Comparison of ENCODE assay signal across 1 cellular context in the genomic region with DNA sequence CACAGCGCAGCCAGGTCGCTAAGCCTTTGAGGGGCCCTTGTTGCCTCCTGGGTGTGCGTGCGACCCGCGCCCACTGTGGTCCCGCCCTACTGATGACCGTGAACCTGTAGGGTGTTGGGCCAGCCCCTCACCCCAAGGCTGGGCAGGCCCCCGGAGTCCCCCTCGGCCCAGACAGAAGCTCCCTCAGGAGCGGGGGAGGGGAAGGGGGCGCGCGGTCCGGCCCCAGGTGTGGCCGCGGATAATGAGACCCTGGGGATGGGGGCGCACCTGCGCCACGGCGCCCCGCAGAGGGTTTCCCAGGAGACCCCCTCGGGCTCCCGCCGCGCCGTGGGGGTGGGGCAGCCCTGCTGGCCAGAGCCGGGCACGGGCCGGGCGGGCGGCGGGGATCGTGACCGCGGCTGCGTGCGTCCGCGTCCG.
TF ChIP-seq lines count a peak whose summit lies in the region.

No MANE protein-coding gene starts in this region.

TF ChIP-seq in GM23338, 12 proteins besides CTCF, POLR2A, EP300 and RAD21 (continued from another document):
- TF ChIP-seq, protein P1, sequence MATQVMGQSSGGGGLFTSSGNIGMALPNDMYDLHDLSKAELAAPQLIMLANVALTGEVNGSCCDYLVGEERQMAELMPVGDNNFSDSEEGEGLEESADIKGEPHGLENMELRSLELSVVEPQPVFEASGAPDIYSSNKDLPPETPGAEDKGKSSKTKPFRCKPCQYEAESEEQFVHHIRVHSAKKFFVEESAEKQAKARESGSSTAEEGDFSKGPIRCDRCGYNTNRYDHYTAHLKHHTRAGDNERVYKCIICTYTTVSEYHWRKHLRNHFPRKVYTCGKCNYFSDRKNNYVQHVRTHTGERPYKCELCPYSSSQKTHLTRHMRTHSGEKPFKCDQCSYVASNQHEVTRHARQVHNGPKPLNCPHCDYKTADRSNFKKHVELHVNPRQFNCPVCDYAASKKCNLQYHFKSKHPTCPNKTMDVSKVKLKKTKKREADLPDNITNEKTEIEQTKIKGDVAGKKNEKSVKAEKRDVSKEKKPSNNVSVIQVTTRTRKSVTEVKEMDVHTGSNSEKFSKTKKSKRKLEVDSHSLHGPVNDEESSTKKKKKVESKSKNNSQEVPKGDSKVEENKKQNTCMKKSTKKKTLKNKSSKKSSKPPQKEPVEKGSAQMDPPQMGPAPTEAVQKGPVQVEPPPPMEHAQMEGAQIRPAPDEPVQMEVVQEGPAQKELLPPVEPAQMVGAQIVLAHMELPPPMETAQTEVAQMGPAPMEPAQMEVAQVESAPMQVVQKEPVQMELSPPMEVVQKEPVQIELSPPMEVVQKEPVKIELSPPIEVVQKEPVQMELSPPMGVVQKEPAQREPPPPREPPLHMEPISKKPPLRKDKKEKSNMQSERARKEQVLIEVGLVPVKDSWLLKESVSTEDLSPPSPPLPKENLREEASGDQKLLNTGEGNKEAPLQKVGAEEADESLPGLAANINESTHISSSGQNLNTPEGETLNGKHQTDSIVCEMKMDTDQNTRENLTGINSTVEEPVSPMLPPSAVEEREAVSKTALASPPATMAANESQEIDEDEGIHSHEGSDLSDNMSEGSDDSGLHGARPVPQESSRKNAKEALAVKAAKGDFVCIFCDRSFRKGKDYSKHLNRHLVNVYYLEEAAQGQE (IDR thresholded peaks at IDR 0.05; ENCODE audit: unreplicated experiment), result no peak
- TF ChIP-seq STAT1 (IDR thresholded peaks at IDR 0.05; ENCODE audit: unreplicated experiment) (no peak), ZNF331 (CRISPR knock-in tag; IDR thresholded peaks at IDR 0.05; ENCODE audit: low read depth) (no peak), POLR2AphosphoS5 (IDR thresholded peaks at IDR 0.05; ENCODE audit: low read depth) (no peak), CREB1 (CRISPR knock-in tag; IDR thresholded peaks at IDR 0.05; ENCODE audit: low read depth) (no peak), ZNF114 (CRISPR knock-in tag; IDR thresholded peaks at IDR 0.05) (no peak), EZH2 (IDR thresholded peaks at IDR 0.05; ENCODE audit: low read depth, unreplicated experiment) (no peak)
- TF ChIP-seq, protein P2, sequence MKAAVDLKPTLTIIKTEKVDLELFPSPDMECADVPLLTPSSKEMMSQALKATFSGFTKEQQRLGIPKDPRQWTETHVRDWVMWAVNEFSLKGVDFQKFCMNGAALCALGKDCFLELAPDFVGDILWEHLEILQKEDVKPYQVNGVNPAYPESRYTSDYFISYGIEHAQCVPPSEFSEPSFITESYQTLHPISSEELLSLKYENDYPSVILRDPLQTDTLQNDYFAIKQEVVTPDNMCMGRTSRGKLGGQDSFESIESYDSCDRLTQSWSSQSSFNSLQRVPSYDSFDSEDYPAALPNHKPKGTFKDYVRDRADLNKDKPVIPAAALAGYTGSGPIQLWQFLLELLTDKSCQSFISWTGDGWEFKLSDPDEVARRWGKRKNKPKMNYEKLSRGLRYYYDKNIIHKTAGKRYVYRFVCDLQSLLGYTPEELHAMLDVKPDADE (IDR thresholded peaks at IDR 0.05), result no peak
- TF ChIP-seq, protein P3, sequence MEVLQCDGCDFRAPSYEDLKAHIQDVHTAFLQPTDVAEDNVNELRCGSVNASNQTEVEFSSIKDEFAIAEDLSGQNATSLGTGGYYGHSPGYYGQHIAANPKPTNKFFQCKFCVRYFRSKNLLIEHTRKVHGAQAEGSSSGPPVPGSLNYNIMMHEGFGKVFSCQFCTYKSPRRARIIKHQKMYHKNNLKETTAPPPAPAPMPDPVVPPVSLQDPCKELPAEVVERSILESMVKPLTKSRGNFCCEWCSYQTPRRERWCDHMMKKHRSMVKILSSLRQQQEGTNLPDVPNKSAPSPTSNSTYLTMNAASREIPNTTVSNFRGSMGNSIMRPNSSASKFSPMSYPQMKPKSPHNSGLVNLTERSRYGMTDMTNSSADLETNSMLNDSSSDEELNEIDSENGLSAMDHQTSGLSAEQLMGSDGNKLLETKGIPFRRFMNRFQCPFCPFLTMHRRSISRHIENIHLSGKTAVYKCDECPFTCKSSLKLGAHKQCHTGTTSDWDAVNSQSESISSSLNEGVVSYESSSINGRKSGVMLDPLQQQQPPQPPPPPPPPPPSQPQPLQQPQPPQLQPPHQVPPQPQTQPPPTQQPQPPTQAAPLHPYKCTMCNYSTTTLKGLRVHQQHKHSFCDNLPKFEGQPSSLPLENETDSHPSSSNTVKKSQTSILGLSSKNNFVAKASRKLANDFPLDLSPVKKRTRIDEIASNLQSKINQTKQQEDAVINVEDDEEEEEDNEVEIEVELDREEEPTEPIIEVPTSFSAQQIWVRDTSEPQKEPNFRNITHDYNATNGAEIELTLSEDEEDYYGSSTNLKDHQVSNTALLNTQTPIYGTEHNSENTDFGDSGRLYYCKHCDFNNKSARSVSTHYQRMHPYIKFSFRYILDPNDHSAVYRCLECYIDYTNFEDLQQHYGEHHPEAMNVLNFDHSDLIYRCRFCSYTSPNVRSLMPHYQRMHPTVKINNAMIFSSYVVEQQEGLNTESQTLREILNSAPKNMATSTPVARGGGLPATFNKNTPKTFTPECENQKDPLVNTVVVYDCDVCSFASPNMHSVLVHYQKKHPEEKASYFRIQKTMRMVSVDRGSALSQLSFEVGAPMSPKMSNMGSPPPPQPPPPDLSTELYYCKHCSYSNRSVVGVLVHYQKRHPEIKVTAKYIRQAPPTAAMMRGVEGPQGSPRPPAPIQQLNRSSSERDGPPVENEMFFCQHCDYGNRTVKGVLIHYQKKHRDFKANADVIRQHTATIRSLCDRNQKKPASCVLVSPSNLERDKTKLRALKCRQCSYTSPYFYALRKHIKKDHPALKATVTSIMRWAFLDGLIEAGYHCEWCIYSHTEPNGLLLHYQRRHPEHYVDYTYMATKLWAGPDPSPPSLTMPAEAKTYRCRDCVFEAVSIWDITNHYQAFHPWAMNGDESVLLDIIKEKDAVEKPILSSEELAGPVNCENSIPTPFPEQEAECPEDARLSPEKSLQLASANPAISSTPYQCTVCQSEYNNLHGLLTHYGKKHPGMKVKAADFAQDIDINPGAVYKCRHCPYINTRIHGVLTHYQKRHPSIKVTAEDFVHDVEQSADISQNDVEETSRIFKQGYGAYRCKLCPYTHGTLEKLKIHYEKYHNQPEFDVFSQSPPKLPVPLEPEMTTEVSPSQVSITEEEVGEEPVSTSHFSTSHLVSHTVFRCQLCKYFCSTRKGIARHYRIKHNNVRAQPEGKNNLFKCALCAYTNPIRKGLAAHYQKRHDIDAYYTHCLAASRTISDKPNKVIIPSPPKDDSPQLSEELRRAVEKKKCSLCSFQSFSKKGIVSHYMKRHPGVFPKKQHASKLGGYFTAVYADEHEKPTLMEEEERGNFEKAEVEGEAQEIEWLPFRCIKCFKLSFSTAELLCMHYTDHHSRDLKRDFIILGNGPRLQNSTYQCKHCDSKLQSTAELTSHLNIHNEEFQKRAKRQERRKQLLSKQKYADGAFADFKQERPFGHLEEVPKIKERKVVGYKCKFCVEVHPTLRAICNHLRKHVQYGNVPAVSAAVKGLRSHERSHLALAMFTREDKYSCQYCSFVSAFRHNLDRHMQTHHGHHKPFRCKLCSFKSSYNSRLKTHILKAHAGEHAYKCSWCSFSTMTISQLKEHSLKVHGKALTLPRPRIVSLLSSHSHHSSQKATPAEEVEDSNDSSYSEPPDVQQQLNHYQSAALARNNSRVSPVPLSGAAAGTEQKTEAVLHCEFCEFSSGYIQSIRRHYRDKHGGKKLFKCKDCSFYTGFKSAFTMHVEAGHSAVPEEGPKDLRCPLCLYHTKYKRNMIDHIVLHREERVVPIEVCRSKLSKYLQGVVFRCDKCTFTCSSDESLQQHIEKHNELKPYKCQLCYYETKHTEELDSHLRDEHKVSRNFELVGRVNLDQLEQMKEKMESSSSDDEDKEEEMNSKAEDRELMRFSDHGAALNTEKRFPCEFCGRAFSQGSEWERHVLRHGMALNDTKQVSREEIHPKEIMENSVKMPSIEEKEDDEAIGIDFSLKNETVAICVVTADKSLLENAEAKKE (CRISPR knock-in tag; IDR thresholded peaks at IDR 0.05), result no peak
